In genomic region chrX:23756165-23756564, GRCh38 we compare ENCODE assay signal across 8 cellular contexts. TPM values are rescaled to one million over a fixed set of nuclear protein-coding genes. Genes with fewer than 3 reads are reported as not detected.
DNase-seq lines count a peak whose midpoint lies in the region; ATAC-seq and TF ChIP-seq lines count a peak whose summit lies in the region.

No MANE protein-coding gene starts in this region.

- H3K4me1 ChIP-seq in lung (ENCODE audit: control insufficient read depth in 2 of 2, insufficient read depth in 2 of 2, low read length in 2 of 2): peaks cover 0 to 1% of the 10 kb centered on the region in 2 donors

- peak; percentile 76 for ATAC-seq in GM21825 (IDR thresholded peaks at IDR 0.05; ENCODE audit: unreplicated experiment)
- peak; percentile 47 for ATAC-seq in lung (ENCODE audit: insufficient read depth, low FRiP score)

- H3K4me3 ChIP-seq in NB4 (ENCODE audit: low read depth, low read length): no peak overlapping the region
- no peak overlapping the region for H3K4me3 ChIP-seq in lung

- no peak for TF ChIP-seq POLR2A in NB4 (IDR thresholded peaks at IDR 0.05; ENCODE audit: extremely low read depth, insufficient read length)

- 0 to 1% methylated on average over 4 of the region's 4 CpGs for WGBS in lung, 2 donors

- peaks cover 0 to 2% of the 10 kb centered on the region in 2 donors for H3K9me3 ChIP-seq in lung (ENCODE audit: control insufficient read depth in 2 of 2, insufficient read depth in 1 of 2, low read length in 1 of 2)

- peak; percentile 50 for TF ChIP-seq CTCF in NB4 (IDR thresholded peaks at IDR 0.05; ENCODE audit: low read depth, low read length)
- TF ChIP-seq CTCF in VCaP (conservative IDR thresholded peaks at IDR 0.05): peak; percentile 60
- peak; percentile 40 for TF ChIP-seq CTCF in lung (IDR thresholded peaks at IDR 0.05; ENCODE audit: control extremely low read depth, extremely low read depth)

- no peaks in the 10 kb centered on the region for H3K36me3 ChIP-seq in lung (ENCODE audit: control insufficient read depth in 2 of 2, insufficient read depth in 2 of 2, low read length in 2 of 2)

- no peak overlapping the region for H3K27ac ChIP-seq in VCaP
- H3K27ac ChIP-seq in lung (ENCODE audit: low read depth in 1 of 2, low read length in 1 of 2): no peak overlapping the region

- H3K27me3 ChIP-seq in lung (ENCODE audit: control insufficient read depth, insufficient read depth): no peaks in the 10 kb centered on the region

- DNase-seq in ELR (ENCODE audit: low read depth): peak; percentile 65
- DNase-seq in NB4 (ENCODE audit: low read depth): peak; percentile 80
- DNase-seq in central memory CD4-positive, alpha-beta T cell: peak; percentile 55
- DNase-seq in lung (ENCODE audit: low spot score): peak; percentile 62
- peak; percentile 16 to 33 for DNase-seq in stimulated activated CD8-positive, alpha-beta memory T cell treated with anti-CD3 and anti-CD28 coated beads, Interleukin-7, amount 100 ng/mL, for 1 hour (ENCODE audit: low read depth in 2 of 2)
- no peak for DNase-seq in middle frontal gyrus (ENCODE audit: extremely low spot score, low spot score)

RNA-seq across cellular contexts. Expression of gene ACOT9, which starts 13.1 kb away (rescaled TPM):
- total RNA-seq in lung: 10 to 100 TPM; 30.5 to 46.7 TPM
- 10 to 100 TPM; 44.0 to 46.2 TPM for polyA plus RNA-seq in lung

RNA-seq across cellular contexts. Expression of gene SAT1, which starts 26.8 kb away (rescaled TPM):
- total RNA-seq in lung: 100 to 1,000 TPM; 606 to 620 TPM
- 1,000 to 10,000 TPM; 1,806 to 2,339 TPM for polyA plus RNA-seq in lung
